Comparison of ENCODE assay signal across 1 cellular context in genomic region chr15:76197703-76198455, GRCh38.
TF ChIP-seq lines count a peak whose summit lies in the region.

No MANE protein-coding gene starts in this region.

TF ChIP-seq in HepG2, 621 proteins besides CTCF, POLR2A, EP300 and RAD21 (continued from another document):
- TF ChIP-seq RELA (CRISPR knock-in tag; IDR thresholded peaks at IDR 0.05) (no peak), ZNF768 (CRISPR knock-in tag; IDR thresholded peaks at IDR 0.05) (peak; percentile 94), ZNF614 (CRISPR knock-in tag; IDR thresholded peaks at IDR 0.05; ENCODE audit: borderline replicate concordance) (no peak), ZNF275 (CRISPR knock-in tag; IDR thresholded peaks at IDR 0.05; ENCODE audit: borderline replicate concordance) (no peak), SMYD3 (CRISPR knock-in tag; IDR thresholded peaks at IDR 0.05) (no peak), NCOA5 (CRISPR knock-in tag; IDR thresholded peaks at IDR 0.05) (no peak), PHB2 (IDR thresholded peaks at IDR 0.05; ENCODE audit: partially characterized antibody) (no peak), ZNF282 (IDR thresholded peaks at IDR 0.05; ENCODE audit: partially characterized antibody) (no peak), ZNF251 (CRISPR knock-in tag; IDR thresholded peaks at IDR 0.05) (no peak), HNRNPL (IDR thresholded peaks at IDR 0.05; ENCODE audit: low read depth, low read length) (peak; percentile 47; the same call in 1 of the 2 replicates)
- TF ChIP-seq, protein P1, sequence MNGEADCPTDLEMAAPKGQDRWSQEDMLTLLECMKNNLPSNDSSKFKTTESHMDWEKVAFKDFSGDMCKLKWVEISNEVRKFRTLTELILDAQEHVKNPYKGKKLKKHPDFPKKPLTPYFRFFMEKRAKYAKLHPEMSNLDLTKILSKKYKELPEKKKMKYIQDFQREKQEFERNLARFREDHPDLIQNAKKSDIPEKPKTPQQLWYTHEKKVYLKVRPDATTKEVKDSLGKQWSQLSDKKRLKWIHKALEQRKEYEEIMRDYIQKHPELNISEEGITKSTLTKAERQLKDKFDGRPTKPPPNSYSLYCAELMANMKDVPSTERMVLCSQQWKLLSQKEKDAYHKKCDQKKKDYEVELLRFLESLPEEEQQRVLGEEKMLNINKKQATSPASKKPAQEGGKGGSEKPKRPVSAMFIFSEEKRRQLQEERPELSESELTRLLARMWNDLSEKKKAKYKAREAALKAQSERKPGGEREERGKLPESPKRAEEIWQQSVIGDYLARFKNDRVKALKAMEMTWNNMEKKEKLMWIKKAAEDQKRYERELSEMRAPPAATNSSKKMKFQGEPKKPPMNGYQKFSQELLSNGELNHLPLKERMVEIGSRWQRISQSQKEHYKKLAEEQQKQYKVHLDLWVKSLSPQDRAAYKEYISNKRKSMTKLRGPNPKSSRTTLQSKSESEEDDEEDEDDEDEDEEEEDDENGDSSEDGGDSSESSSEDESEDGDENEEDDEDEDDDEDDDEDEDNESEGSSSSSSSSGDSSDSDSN (CRISPR knock-in tag; IDR thresholded peaks at IDR 0.05), result 0 out of 2 replicates have a peak, but pooled peaks have one; percentile 24
